Comparison of ENCODE assay signal across 14 cellular contexts in genomic region chr7:31814187-31814586, GRCh38.
A peak's percentile ranks its signal among the peaks of the same experiment; 100 is the strongest.
DNase-seq lines count a peak whose midpoint lies in the region; ATAC-seq and TF ChIP-seq lines count a peak whose summit lies in the region.
"Had no signal": no experiment of that assay in that cellular context is flagged by ENCODE, and none has a peak within 500 bp of the region (broad histone marks: within the 10 kb centered on the region; RNA-seq: fewer than 3 reads in every experiment).

No MANE protein-coding gene starts in this region.

- H3K27me3 ChIP-seq in HCT116 (ENCODE audit: insufficient read depth, low read length) = no peaks in the 10 kb centered on the region
- no peaks in the 10 kb centered on the region for H3K27me3 ChIP-seq in adipocyte (replicated peaks; ENCODE audit: control insufficient read depth, insufficient read depth, low read length)
- H3K27me3 ChIP-seq in upper lobe of left lung = no peaks in the 10 kb centered on the region
- H3K27me3 ChIP-seq in spleen (replicated peaks in 1 of 7) = no peaks in the 10 kb centered on the region

- BruUV-seq in HCT116 (replicated peaks; lab: Mats Ljungman, UMichigan) = no TSS peak

- H3K4me2 ChIP-seq in HCT116 (ENCODE audit: low read length) = no peak overlapping the region

- RAD21 ChIA-PET in HCT116 (lab: Charles Lee; ENCODE audit: low non-redundant PET in 1 of 2, low total read pairs in 2 of 2, uncharacterized antibody in 2 of 2, unreplicated experiment in 2 of 2) = no interaction called here

- TF ChIP-seq POLR2A in HCT116 (IDR thresholded peaks at IDR 0.05; ENCODE audit: borderline replicate concordance, extremely low read depth, insufficient read depth, insufficient read length) (no peak), upper lobe of left lung (IDR thresholded peaks at IDR 0.05) (no peak), spleen (IDR thresholded peaks at IDR 0.05) (no peak)

- no peaks in the 10 kb centered on the region for H3K4me1 ChIP-seq in HCT116 (ENCODE audit: control insufficient read depth in 1 of 2, insufficient read depth in 2 of 2, low read length in 2 of 2)
- H3K4me1 ChIP-seq in adipocyte (ENCODE audit: control insufficient read depth, insufficient read depth, low read length) = peaks cover 19% of the 10 kb centered on the region
- peaks cover 0 to 10% (median 7%) of the 10 kb centered on the region in 4 donors for H3K4me1 ChIP-seq in upper lobe of left lung
- H3K4me1 ChIP-seq in spleen = peaks cover 0 to 8% (median 0%) of the 10 kb centered on the region in 6 donors

- H2AFZ ChIP-seq in HCT116 (ENCODE audit: low read depth, low read length, poor library complexity, severe bottlenecking) = no peak overlapping the region

- peak; percentile 42 for TF ChIP-seq RAD21 in HCT116 (IDR thresholded peaks at IDR 0.05; ENCODE audit: low read depth)

- ATAC-seq in HCT116 = 0 out of 2 replicates have a peak, but pooled peaks have one; percentile 57
- no peak for ATAC-seq in upper lobe of left lung (ENCODE audit: low FRiP score in 2 of 2)

- TF ChIP-seq EP300 in upper lobe of left lung (IDR thresholded peaks at IDR 0.05) = no peak

- no peaks in the 10 kb centered on the region for H3K79me2 ChIP-seq in HCT116 (ENCODE audit: insufficient read depth, low read length)

- H3K27ac ChIP-seq in HCT116 (ENCODE audit: low read depth, low read length) = no peak overlapping the region
- H3K27ac ChIP-seq in upper lobe of left lung = no peak overlapping the region
- no peak overlapping the region for H3K27ac ChIP-seq in spleen
- H3K27ac ChIP-seq: HL-60 had no signal

- peak in 1 of 3 experiments; percentile 20; a peak in 1 of 6 replicates for TF ChIP-seq CTCF in HCT116 (IDR thresholded peaks at IDR 0.05 in 2 of 3, conservative IDR thresholded peaks at IDR 0.05 in 1 of 3; ENCODE audit: borderline replicate concordance in 1 of 3, insufficient read depth in 1 of 3, low read depth in 2 of 3, low read length in 2 of 3)
- TF ChIP-seq CTCF in upper lobe of left lung (IDR thresholded peaks at IDR 0.05) = peak in 1 of 6 experiments; percentile 16
- TF ChIP-seq CTCF in spleen (IDR thresholded peaks at IDR 0.05 in 8 of 11, conservative IDR thresholded peaks at IDR 0.05 in 3 of 11) = peak in 3 of 11 experiments; percentile 17 to 31 (median 25)

- DNase-seq in AML-193 (lab: John Stamatoyannopoulos, UW) = peak; percentile 19 to 22
- no peak for DNase-seq in HCT116 (ENCODE audit: low read depth, low spot score)
- DNase-seq in adipocyte (ENCODE audit: low read depth) = peak; percentile 15
- peak; percentile 26 for DNase-seq in iPS-NIHi11 (ENCODE audit: low spot score)
- DNase-seq in foreskin melanocyte = no peak
- no peak for DNase-seq in GF-D8 (lab: John Stamatoyannopoulos, UW)
- no peak for DNase-seq in upper lobe of left lung
- no peak for DNase-seq in spleen
- DNase-seq: activated CD4-positive, alpha-beta T cell treated with anti-CD3 and anti-CD28 coated beads, Interleukin-2, amount 10 ng/mL, durations not matched to agents 7 days and 5 days; activated naive CD4-positive, alpha-beta T cell treated with anti-CD3 and anti-CD28 coated beads, Interleukin-2, amount 50 U/mL, for 16 hours; NCI-H1930; SHP77 had no signal

- no peak overlapping the region for H3K9ac ChIP-seq in HCT116 (ENCODE audit: low read length)
- H3K9ac ChIP-seq in adipocyte (ENCODE audit: low read length) = no peak overlapping the region

- no peaks in the 10 kb centered on the region for H4K20me1 ChIP-seq in HCT116 (ENCODE audit: insufficient read depth)

- CTCF ChIA-PET in HCT116 (lab: Charles Lee) = interaction anchor here (1.7 to 1.9 kb wide), 2 partner anchors 350 to 390 kb away, joined by 8 to 9 read pairs; no protein-coding TSS in a partner anchor

- intact Hi-C loops in HCT116 (cut with micrococcal nuclease) (loop anchor here (10.0 kb wide), 1 partner anchor 251 kb away; no protein-coding TSS in a partner anchor), spleen (cut with DNase I; ENCODE audit: low total_unique reads) (no loop called here)

- POLR2A ChIA-PET in HCT116 (lab: Charles Lee) = no interaction called here

- H3K9me3 ChIP-seq in HCT116 (ENCODE audit: control insufficient read depth in 1 of 2, insufficient read depth in 1 of 2, low read depth in 1 of 2, low read length in 2 of 2) (no peaks in the 10 kb centered on the region), adipocyte (ENCODE audit: control insufficient read depth, low read length) (no peaks in the 10 kb centered on the region), upper lobe of left lung (no peaks in the 10 kb centered on the region), spleen (no peaks in the 10 kb centered on the region)

- H3K9me2 ChIP-seq in HCT116 (ENCODE audit: insufficient read depth) = no peaks in the 10 kb centered on the region

- no peak overlapping the region for H3K4me3 ChIP-seq in HCT116 (replicated peaks in 1 of 2; ENCODE audit: low read depth in 1 of 2, low read length in 2 of 2)
- H3K4me3 ChIP-seq in adipocyte (ENCODE audit: low read length) = no peak overlapping the region
- no peak overlapping the region for H3K4me3 ChIP-seq in upper lobe of left lung
- H3K4me3 ChIP-seq in spleen = no peak overlapping the region
- H3K4me3 ChIP-seq: lung had no signal

- WGBS in upper lobe of left lung, 2 donors = 75 to 79% methylated on average over 3 of the region's 3 CpGs
- 74 to 86% (median 76%) methylated on average over 3 of the region's 3 CpGs for WGBS in spleen, 5 donors

- H3K36me3 ChIP-seq in HCT116 (ENCODE audit: control insufficient read depth in 1 of 2, insufficient read depth in 2 of 2, low read length in 2 of 2) (no peaks in the 10 kb centered on the region), adipocyte (ENCODE audit: control insufficient read depth, insufficient read depth, low read length, severe bottlenecking) (peaks cover 23% of the 10 kb centered on the region), upper lobe of left lung (no peaks in the 10 kb centered on the region), spleen (no peaks in the 10 kb centered on the region)

TF ChIP-seq in HCT116, 20 proteins besides CTCF, POLR2A, EP300 and RAD21:
- no peak for TF ChIP-seq YY1 (IDR thresholded peaks at IDR 0.05; ENCODE audit: extremely low read depth, insufficient replicate concordance, low read depth, low read length)
- no peak for TF ChIP-seq ZNF274 (IDR thresholded peaks at IDR 0.05; ENCODE audit: low read depth, low read length)
- no peak for TF ChIP-seq SIN3A (IDR thresholded peaks at IDR 0.05; ENCODE audit: low read depth)
- no peak for TF ChIP-seq CEBPB (IDR thresholded peaks at IDR 0.05; ENCODE audit: low read depth)
- TF ChIP-seq ZFX (IDR thresholded peaks at IDR 0.05) = no peak
- TF ChIP-seq CBX3 (IDR thresholded peaks at IDR 0.05; ENCODE audit: low read depth) = no peak
- no peak for TF ChIP-seq ZBTB33 (IDR thresholded peaks at IDR 0.05; ENCODE audit: extremely low read depth, insufficient replicate concordance, low read length)
- no peak for TF ChIP-seq TCF7L2 (IDR thresholded peaks at IDR 0.05; ENCODE audit: borderline replicate concordance, extremely low read depth, insufficient read depth, insufficient read length)
- TF ChIP-seq SP1 (IDR thresholded peaks at IDR 0.05; ENCODE audit: low read depth) = no peak

Comparison
In these comparisons a context has a peak if more than half of its experiments do, and no peak if none do; other contexts are left out.
1. DNase-seq: peak in AML-193 (2 of 2), adipocyte (single experiment) and iPS-NIHi11 (single experiment); none in HCT116 (single experiment), foreskin melanocyte (single experiment), GF-D8 (single experiment), upper lobe of left lung (0 of 2) and spleen (single experiment).